In the genomic region with DNA sequence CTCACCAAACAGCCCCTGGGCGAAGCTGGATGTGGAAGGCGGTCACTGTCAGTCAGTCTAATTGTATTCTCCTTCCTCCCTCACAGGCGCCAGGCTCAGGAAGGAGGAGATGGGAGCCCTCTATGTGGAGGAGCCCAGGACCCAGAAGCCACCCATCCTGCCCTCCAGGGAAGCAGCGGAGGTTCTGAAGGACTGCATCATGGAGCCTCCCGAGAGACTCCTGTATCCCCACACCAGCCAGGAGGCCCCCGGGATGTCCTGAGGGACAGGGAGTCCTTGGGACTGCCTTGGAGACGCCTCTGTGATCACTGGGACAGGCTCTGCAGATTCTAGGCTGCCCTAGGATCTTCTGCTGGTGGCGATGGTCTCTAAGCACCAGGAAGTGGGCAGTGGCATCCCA, we compare ENCODE assay signal across 28 cellular contexts. TPM values are rescaled to one million over a fixed set of nuclear protein-coding genes. Genes with fewer than 3 reads are reported as not detected.
A peak's percentile ranks its signal among the peaks of the same experiment; 100 is the strongest.
DNase-seq lines count a peak whose midpoint lies in the region; ATAC-seq lines count a peak whose summit lies in the region.
"Had no signal": no experiment of that assay in that cellular context is flagged by ENCODE, and none has a peak within 500 bp of the region (broad histone marks: within the 10 kb centered on the region; RNA-seq: fewer than 3 reads in every experiment).

No MANE protein-coding gene starts in this region.

- no peaks in the 10 kb centered on the region for H3K9me3 ChIP-seq in CD8-positive, alpha-beta memory T cell (ENCODE audit: low read length)
- H3K9me3 ChIP-seq: BE2C, mucosa of descending colon, transverse colon had no signal

- H3K27ac ChIP-seq in CD8-positive, alpha-beta memory T cell (ENCODE audit: low read depth, low read length): no peak overlapping the region
- H3K27ac ChIP-seq: SK-N-MC, transverse colon had no signal

- DNase-seq in activated naive CD4-positive, alpha-beta T cell treated with anti-CD3 and anti-CD28 coated beads for 36 hours: no peak
- no peak for DNase-seq in activated naive CD4-positive, alpha-beta T cell treated with Interleukin-2 at 50 U/mL for 16 hours
- no peak for DNase-seq in CD8-positive, alpha-beta memory T cell
- no peak for DNase-seq in activated T-helper 1 cell treated with anti-CD3 and anti-CD28 coated beads, Interleukin-12 subunit alpha, Interleukin-12 subunit beta, Interleukin-2, Interleukin-4 antibody, amounts not matched to agents 30 ng/mL and 10 ng/mL and 1 ng/mL, durations not matched to agents 14 hours and 24 hours and 36 hours (ENCODE audit: low spot score)
- no peak for DNase-seq in stimulated activated effector memory CD8-positive, alpha-beta T cell treated with anti-CD3 and anti-CD28 coated beads, Interleukin-12 subunit alpha, Interleukin-12 subunit beta, amount 100 ng/mL, for 72 hours (ENCODE audit: low spot score in 2 of 2)
- DNase-seq in medulla oblongata (ENCODE audit: extremely low spot score) (no peak), epidermal melanocyte (ENCODE audit: insufficient read length, low spot score) (no peak)
- DNase-seq: activated CD8-positive, alpha-beta memory T cell treated with anti-CD3 and anti-CD28 coated beads, Interleukin-2, amount 50 U/mL, for 4 hours; activated gamma-delta T cell; anterior cingulate cortex; BE2C; Calu3; DMS79; GDM1; immature natural killer cell; Karpas-422; left cardiac atrium; mucosa of descending colon; NCI-H1436; NCI-H226; NCI-H526 treated with DMSO at 0.1 percent for 48 hours; nephron progenitor cell; NK-92 treated with Interleukin-12 subunit alpha and Interleukin-12 subunit beta, amount 100 ng/mL, for 24 hours; stimulated activated CD4-positive, alpha-beta T cell treated with anti-CD3 and anti-CD28 coated beads, Interleukin-4, amount 100 ng/mL, for 24 hours; transverse colon had no signal

- peak overlapping the region; percentile 69 for H3K27ac Mint-ChIP-seq in activated naive CD4-positive, alpha-beta T cell treated with anti-CD3 and anti-CD28 coated beads for 36 hours
- H3K27ac Mint-ChIP-seq in CD8-positive, alpha-beta memory T cell: peak overlapping the region; percentile 47 to 78 (median 65)
- H3K27ac Mint-ChIP-seq in activated T-helper 1 cell treated with anti-CD3 and anti-CD28 coated beads, Interleukin-12 subunit alpha, Interleukin-12 subunit beta, Interleukin-2, Interleukin-4 antibody, amounts not matched to agents 30 ng/mL and 10 ng/mL and 1 ng/mL, durations not matched to agents 14 hours and 24 hours and 36 hours: peak overlapping the region; percentile 29
- peak overlapping the region; percentile 87 for H3K27ac Mint-ChIP-seq in stimulated activated effector memory CD8-positive, alpha-beta T cell treated with anti-CD3 and anti-CD28 coated beads, Interleukin-12 subunit alpha, Interleukin-12 subunit beta, amount 100 ng/mL, for 72 hours
- H3K27ac Mint-ChIP-seq: nephron progenitor cell had no signal

- intact Hi-C loops in activated naive CD4-positive, alpha-beta T cell treated with anti-CD3 and anti-CD28 coated beads for 36 hours (cut with micrococcal nuclease): loop anchor here (2.0 kb wide), 1 partner anchor 91 kb away; a partner anchor contains a TSS
- intact Hi-C loops in activated T-helper 1 cell treated with anti-CD3 and anti-CD28 coated beads, Interleukin-12 subunit alpha, Interleukin-12 subunit beta, Interleukin-2, Interleukin-4 antibody, amounts not matched to agents 30 ng/mL and 10 ng/mL and 1 ng/mL, durations not matched to agents 14 hours and 24 hours and 36 hours (cut with micrococcal nuclease): no loop called here

- POLR2A ChIA-PET in CD8-positive, alpha-beta memory T cell (lab: Charles Lee): no interaction called here

- no peak overlapping the region for H3K4me3 ChIP-seq in CD8-positive, alpha-beta memory T cell (ENCODE audit: low read length)
- H3K4me3 ChIP-seq: lung, mucosa of descending colon, SK-N-MC, transverse colon had no signal

- H3K36me3 Mint-ChIP-seq in activated naive CD4-positive, alpha-beta T cell treated with anti-CD3 and anti-CD28 coated beads for 36 hours (ENCODE audit: low read depth): peaks cover 23% of the 10 kb centered on the region
- H3K36me3 Mint-ChIP-seq in CD8-positive, alpha-beta memory T cell: peaks cover 10 to 54% (median 14%) of the 10 kb centered on the region in 3 donors
- peaks cover 28% of the 10 kb centered on the region for H3K36me3 Mint-ChIP-seq in activated T-helper 1 cell treated with anti-CD3 and anti-CD28 coated beads, Interleukin-12 subunit alpha, Interleukin-12 subunit beta, Interleukin-2, Interleukin-4 antibody, amounts not matched to agents 30 ng/mL and 10 ng/mL and 1 ng/mL, durations not matched to agents 14 hours and 24 hours and 36 hours (ENCODE audit: low read depth)
- peaks cover 6% of the 10 kb centered on the region for H3K36me3 Mint-ChIP-seq in stimulated activated effector memory CD8-positive, alpha-beta T cell treated with anti-CD3 and anti-CD28 coated beads, Interleukin-12 subunit alpha, Interleukin-12 subunit beta, amount 100 ng/mL, for 72 hours

- H3K27me3 ChIP-seq in CD8-positive, alpha-beta memory T cell (ENCODE audit: insufficient read depth, low read length, poor library complexity, severe bottlenecking): no peaks in the 10 kb centered on the region
- H3K27me3 ChIP-seq: BE2C, transverse colon had no signal

- H3K36me3 ChIP-seq in CD8-positive, alpha-beta memory T cell (ENCODE audit: insufficient read depth, low read length): peaks cover 10% of the 10 kb centered on the region
- H3K36me3 ChIP-seq: BE2C had no signal

- no peaks in the 10 kb centered on the region for H3K27me3 Mint-ChIP-seq in activated naive CD4-positive, alpha-beta T cell treated with anti-CD3 and anti-CD28 coated beads for 36 hours (ENCODE audit: low read depth)
- H3K27me3 Mint-ChIP-seq in CD8-positive, alpha-beta memory T cell: no peaks in the 10 kb centered on the region
- H3K27me3 Mint-ChIP-seq in activated T-helper 1 cell treated with anti-CD3 and anti-CD28 coated beads, Interleukin-12 subunit alpha, Interleukin-12 subunit beta, Interleukin-2, Interleukin-4 antibody, amounts not matched to agents 30 ng/mL and 10 ng/mL and 1 ng/mL, durations not matched to agents 14 hours and 24 hours and 36 hours (ENCODE audit: insufficient read depth): no peaks in the 10 kb centered on the region

- peaks cover 68% of the 10 kb centered on the region for H3K4me1 ChIP-seq in CD8-positive, alpha-beta memory T cell (ENCODE audit: insufficient read depth, low read length)
- H3K4me1 ChIP-seq: BE2C, transverse colon had no signal

- ATAC-seq in stimulated activated effector memory CD8-positive, alpha-beta T cell treated with anti-CD3 and anti-CD28 coated beads, Interleukin-12 subunit alpha, Interleukin-12 subunit beta, amount 100 ng/mL, for 72 hours: no peak
- ATAC-seq: HepG2, left cardiac atrium, mucosa of descending colon had no signal

- H3K4me1 Mint-ChIP-seq in activated naive CD4-positive, alpha-beta T cell treated with anti-CD3 and anti-CD28 coated beads for 36 hours (ENCODE audit: low read depth): peaks cover 68% of the 10 kb centered on the region
- H3K4me1 Mint-ChIP-seq in CD8-positive, alpha-beta memory T cell: peaks cover 47 to 63% (median 57%) of the 10 kb centered on the region in 3 donors
- peaks cover 42% of the 10 kb centered on the region for H3K4me1 Mint-ChIP-seq in activated T-helper 1 cell treated with anti-CD3 and anti-CD28 coated beads, Interleukin-12 subunit alpha, Interleukin-12 subunit beta, Interleukin-2, Interleukin-4 antibody, amounts not matched to agents 30 ng/mL and 10 ng/mL and 1 ng/mL, durations not matched to agents 14 hours and 24 hours and 36 hours (ENCODE audit: low read depth)
- peaks cover 36% of the 10 kb centered on the region for H3K4me1 Mint-ChIP-seq in stimulated activated effector memory CD8-positive, alpha-beta T cell treated with anti-CD3 and anti-CD28 coated beads, Interleukin-12 subunit alpha, Interleukin-12 subunit beta, amount 100 ng/mL, for 72 hours

- H3K9me3 Mint-ChIP-seq in activated naive CD4-positive, alpha-beta T cell treated with anti-CD3 and anti-CD28 coated beads for 36 hours: no peaks in the 10 kb centered on the region
- no peaks in the 10 kb centered on the region for H3K9me3 Mint-ChIP-seq in CD8-positive, alpha-beta memory T cell
- no peaks in the 10 kb centered on the region for H3K9me3 Mint-ChIP-seq in activated T-helper 1 cell treated with anti-CD3 and anti-CD28 coated beads, Interleukin-12 subunit alpha, Interleukin-12 subunit beta, Interleukin-2, Interleukin-4 antibody, amounts not matched to agents 30 ng/mL and 10 ng/mL and 1 ng/mL, durations not matched to agents 14 hours and 24 hours and 36 hours
- H3K9me3 Mint-ChIP-seq in stimulated activated effector memory CD8-positive, alpha-beta T cell treated with anti-CD3 and anti-CD28 coated beads, Interleukin-12 subunit alpha, Interleukin-12 subunit beta, amount 100 ng/mL, for 72 hours: no peaks in the 10 kb centered on the region
- H3K9me3 Mint-ChIP-seq: immature natural killer cell, nephron progenitor cell had no signal

- CTCF ChIA-PET in activated naive CD4-positive, alpha-beta T cell treated with anti-CD3 and anti-CD28 coated beads for 36 hours (lab: Charles Lee): interaction anchor here (1.2 to 1.3 kb wide), 2 partner anchors 22 to 63 kb away, joined by 3 to 4 read pairs; no protein-coding TSS in a partner anchor
- CTCF ChIA-PET in CD8-positive, alpha-beta memory T cell (lab: Charles Lee): no interaction called here

- no peak overlapping the region for H3K4me3 Mint-ChIP-seq in activated naive CD4-positive, alpha-beta T cell treated with anti-CD3 and anti-CD28 coated beads for 36 hours
- peak overlapping the region in 2 of 7 donors; percentile 13 to 71 for H3K4me3 Mint-ChIP-seq in CD8-positive, alpha-beta memory T cell
- H3K4me3 Mint-ChIP-seq in activated T-helper 1 cell treated with anti-CD3 and anti-CD28 coated beads, Interleukin-12 subunit alpha, Interleukin-12 subunit beta, Interleukin-2, Interleukin-4 antibody, amounts not matched to agents 30 ng/mL and 10 ng/mL and 1 ng/mL, durations not matched to agents 14 hours and 24 hours and 36 hours: no peak overlapping the region
- H3K4me3 Mint-ChIP-seq in stimulated activated effector memory CD8-positive, alpha-beta T cell treated with anti-CD3 and anti-CD28 coated beads, Interleukin-12 subunit alpha, Interleukin-12 subunit beta, amount 100 ng/mL, for 72 hours: no peak overlapping the region
- H3K4me3 Mint-ChIP-seq: immature natural killer cell, nephron progenitor cell had no signal

RNA-seq across cellular contexts. Expression of a gene that starts 9.7 kb away (rescaled TPM):
- 10 to 100 TPM; 31.8 to 32.4 TPM for total RNA-seq in activated naive CD4-positive, alpha-beta T cell treated with anti-CD3 and anti-CD28 coated beads for 36 hours
- 10 to 100 TPM; 68.3 to 76.2 TPM for total RNA-seq in CD8-positive, alpha-beta memory T cell
- polyA plus RNA-seq in CD8-positive, alpha-beta memory T cell: 144 TPM
- total RNA-seq in activated T-helper 1 cell treated with anti-CD3 and anti-CD28 coated beads, Interleukin-12 subunit alpha, Interleukin-12 subunit beta, Interleukin-2, Interleukin-4 antibody, amounts not matched to agents 30 ng/mL and 10 ng/mL and 1 ng/mL, durations not matched to agents 14 hours and 24 hours and 36 hours: 47.5 and 51.2 TPM in 2 replicates

RNA-seq across cellular contexts. Expression of a gene that starts 25.8 kb away (rescaled TPM):
- 10 to 100 TPM; 17.6 to 19.4 TPM for total RNA-seq in activated naive CD4-positive, alpha-beta T cell treated with anti-CD3 and anti-CD28 coated beads for 36 hours
- 10 to 100 TPM; 12.3 to 13.2 TPM for total RNA-seq in CD8-positive, alpha-beta memory T cell
- polyA plus RNA-seq in CD8-positive, alpha-beta memory T cell: 6.8 TPM
- 14.2 and 19.3 TPM in 2 replicates for total RNA-seq in activated T-helper 1 cell treated with anti-CD3 and anti-CD28 coated beads, Interleukin-12 subunit alpha, Interleukin-12 subunit beta, Interleukin-2, Interleukin-4 antibody, amounts not matched to agents 30 ng/mL and 10 ng/mL and 1 ng/mL, durations not matched to agents 14 hours and 24 hours and 36 hours

Comparison
In these comparisons a context has a peak if more than half of its experiments do, and no peak if none do; other contexts are left out.
1. H3K27ac Mint-ChIP-seq: peak in every context shown above with its lines; median percentile 87 in stimulated activated effector memory CD8-positive, alpha-beta T cell treated with anti-CD3 and anti-CD28 coated beads, Interleukin-12 subunit alpha, Interleukin-12 subunit beta, amount 100 ng/mL, for 72 hours; 69 in activated naive CD4-positive, alpha-beta T cell treated with anti-CD3 and anti-CD28 coated beads for 36 hours; 65 in CD8-positive, alpha-beta memory T cell; 29 in activated T-helper 1 cell treated with anti-CD3 and anti-CD28 coated beads, Interleukin-12 subunit alpha, Interleukin-12 subunit beta, Interleukin-2, Interleukin-4 antibody, amounts not matched to agents 30 ng/mL and 10 ng/mL and 1 ng/mL, durations not matched to agents 14 hours and 24 hours and 36 hours.